22 cellular contexts compared by ENCODE assay signal in the genomic region with DNA sequence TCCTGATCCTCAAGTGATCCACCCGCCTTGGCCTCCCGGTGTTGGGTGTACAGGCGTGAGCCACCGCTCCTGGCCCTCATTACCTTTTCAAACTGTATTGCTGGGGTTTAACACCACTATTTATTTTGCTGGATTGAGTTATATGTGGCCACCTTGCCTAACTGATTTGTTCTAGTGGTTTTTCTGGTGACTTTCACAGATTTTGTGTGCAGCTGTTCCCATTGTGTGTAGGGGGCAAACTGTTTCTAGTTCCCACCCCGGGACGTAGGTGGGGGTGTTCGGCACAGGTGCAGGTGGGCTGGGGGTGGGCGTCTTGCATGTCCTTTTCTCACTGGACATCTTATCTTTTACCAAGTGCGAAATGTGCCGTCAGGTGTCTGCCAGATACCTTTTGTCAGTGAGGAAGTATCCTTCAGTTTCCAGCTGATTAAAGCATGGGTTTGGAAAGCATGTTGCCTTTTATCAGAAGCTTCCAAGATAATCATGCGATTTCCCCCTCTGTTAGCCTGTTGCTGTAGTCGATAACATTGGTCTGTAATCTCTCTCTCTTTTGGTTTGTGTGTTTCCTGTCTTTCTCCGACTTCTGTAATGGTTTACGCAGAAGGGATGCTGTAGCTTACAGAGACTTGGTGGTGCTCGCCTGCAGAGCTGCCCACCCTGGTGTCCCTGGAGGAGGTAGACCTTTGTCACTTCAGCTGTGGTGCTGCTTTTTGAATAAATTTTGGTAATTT.
"Had no signal": no experiment of that assay in that cellular context is flagged by ENCODE, and none has a peak within 500 bp of the region (broad histone marks: within the 10 kb centered on the region; RNA-seq: fewer than 3 reads in every experiment).

No MANE protein-coding gene starts in this region.

- H3K4me3 ChIP-seq: lower lobe of right lung, right lobe of liver, suprapubic skin, transverse colon, vagina had no signal

- H3K9ac ChIP-seq: parathyroid adenoma had no signal

- H3K27ac Mint-ChIP-seq: activated B cell treated with CpG ODN at 0.5 μM for 24 hours; activated naive CD4-positive, alpha-beta T cell treated with anti-CD3 and anti-CD28 coated beads, Interleukin-2, amount 50 U/mL, for 24 hours; activated T-cell treated with anti-CD3 and anti-CD28 coated beads, Interleukin-2, amount 50 U/mL, for 72 hours had no signal

- H3K27me3 ChIP-seq: right lobe of liver, suprapubic skin, transverse colon, vagina had no signal

- FAIRE-seq: small intestine had no signal

- H3K4me3 Mint-ChIP-seq: activated B cell treated with CpG ODN at 0.5 μM for 24 hours; activated naive CD4-positive, alpha-beta T cell treated with anti-CD3 and anti-CD28 coated beads, Interleukin-2, amount 50 U/mL, for 24 hours; activated T-cell treated with anti-CD3 and anti-CD28 coated beads, Interleukin-2, amount 50 U/mL, for 72 hours; effector memory CD8-positive, alpha-beta T cell; natural killer cell treated with Interleukin-12 subunit alpha and Interleukin-12 subunit beta and Interleukin-15 and Interleukin-18, amount 100 ng/mL, for 72 hours; stimulated activated naive CD8-positive, alpha-beta T cell treated with anti-CD3 and anti-CD28 coated beads, Interleukin-15, amount 100 ng/mL, for 72 hours had no signal

- H3K27me3 Mint-ChIP-seq: activated B cell treated with CpG ODN at 0.5 μM for 24 hours; activated naive CD4-positive, alpha-beta T cell treated with anti-CD3 and anti-CD28 coated beads, Interleukin-2, amount 50 U/mL, for 24 hours; effector memory CD8-positive, alpha-beta T cell; natural killer cell treated with Interleukin-12 subunit alpha and Interleukin-12 subunit beta and Interleukin-15 and Interleukin-18, amount 100 ng/mL, for 72 hours; stimulated activated naive CD8-positive, alpha-beta T cell treated with anti-CD3 and anti-CD28 coated beads, Interleukin-15, amount 100 ng/mL, for 72 hours had no signal

- DNase-seq: activated B cell treated with CpG ODN at 0.5 μM for 24 hours; activated CD4-positive, alpha-beta T cell treated with anti-CD3 and anti-CD28 coated beads for 48 hours; activated effector memory CD4-positive, alpha-beta T cell treated with anti-CD3 and anti-CD28 coated beads, Interleukin-2, amount 50 U/mL, for 16 hours; activated T-cell treated with anti-CD3 and anti-CD28 coated beads, Interleukin-2, amount 50 U/mL, for 72 hours; amniotic stem cell; effector memory CD8-positive, alpha-beta T cell; foreskin fibroblast; hippocampal formation; left cardiac atrium; lower lobe of right lung; right lobe of liver; stimulated activated CD4-positive, alpha-beta T cell treated with anti-CD3 and anti-CD28 coated beads, Interleukin-15, amount 100 ng/mL, for 24 hours; stimulated activated CD4-positive, alpha-beta T cell treated with anti-CD3 and anti-CD28 coated beads, Interleukin-2, amount 100 ng/mL, for 48 hours; stimulated activated naive CD8-positive, alpha-beta T cell treated with anti-CD3 and anti-CD28 coated beads, Interleukin-15, amount 100 ng/mL, for 72 hours; transverse colon had no signal

- H3K9me3 Mint-ChIP-seq: activated B cell treated with CpG ODN at 0.5 μM for 24 hours; activated naive CD4-positive, alpha-beta T cell treated with anti-CD3 and anti-CD28 coated beads, Interleukin-2, amount 50 U/mL, for 24 hours; activated T-cell treated with anti-CD3 and anti-CD28 coated beads, Interleukin-2, amount 50 U/mL, for 72 hours; effector memory CD8-positive, alpha-beta T cell; natural killer cell treated with Interleukin-12 subunit alpha and Interleukin-12 subunit beta and Interleukin-15 and Interleukin-18, amount 100 ng/mL, for 72 hours; stimulated activated naive CD8-positive, alpha-beta T cell treated with anti-CD3 and anti-CD28 coated beads, Interleukin-15, amount 100 ng/mL, for 72 hours had no signal

- H3K4me1 ChIP-seq: parathyroid adenoma had no signal

- H3K27ac ChIP-seq: epithelial cell of prostate, lower lobe of right lung, parathyroid adenoma, right lobe of liver, suprapubic skin, transverse colon, vagina had no signal

- H3K36me3 Mint-ChIP-seq: natural killer cell treated with Interleukin-12 subunit alpha and Interleukin-12 subunit beta and Interleukin-15 and Interleukin-18, amount 100 ng/mL, for 72 hours had no signal

- H3K4me1 Mint-ChIP-seq: activated B cell treated with CpG ODN at 0.5 μM for 24 hours had no signal

- H2AFZ ChIP-seq: parathyroid adenoma had no signal

- H3K9me3 ChIP-seq: lower lobe of right lung, right lobe of liver, suprapubic skin, transverse colon, vagina had no signal
